In the genomic region with DNA sequence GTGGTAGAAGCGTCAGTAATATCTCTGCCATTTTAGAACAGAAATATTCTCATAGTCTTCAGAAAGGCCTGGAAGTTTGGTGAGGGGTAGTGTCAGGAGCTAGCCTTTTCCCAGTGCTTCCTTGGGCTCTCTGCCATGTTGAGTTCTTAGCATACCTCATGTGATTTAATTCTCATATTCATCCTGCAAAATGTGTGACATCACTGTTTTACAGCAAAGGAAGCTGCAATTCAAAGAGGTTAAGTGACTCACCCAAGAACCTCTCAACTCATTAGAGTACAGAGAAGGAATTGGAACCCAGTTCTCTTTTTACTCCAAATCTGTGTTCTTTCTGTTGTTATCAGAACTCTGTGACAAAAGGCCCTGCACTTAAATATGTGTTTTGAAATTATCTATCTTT, we compare ENCODE assay signal across 14 cellular contexts.
DNase-seq lines count a peak whose midpoint lies in the region; ATAC-seq and TF ChIP-seq lines count a peak whose summit lies in the region.
"Had no signal": no experiment of that assay in that cellular context is flagged by ENCODE, and none has a peak within 500 bp of the region (broad histone marks: within the 10 kb centered on the region; RNA-seq: fewer than 3 reads in every experiment).

No MANE protein-coding gene starts in this region.

- no peak overlapping the region for H3K9ac ChIP-seq in fibroblast of lung (ENCODE audit: insufficient read depth, low read length)

- H3K4me3 ChIP-seq in RWPE2 (ENCODE audit: severe bottlenecking) = no peak overlapping the region
- H3K4me3 ChIP-seq in fibroblast of lung (replicated peaks in 1 of 4; ENCODE audit: control extremely low read depth in 1 of 4, insufficient read depth in 1 of 4, low read depth in 3 of 4, low read length in 4 of 4) = no peak overlapping the region
- H3K4me3 ChIP-seq: HAP-1, uterus had no signal

- no peak overlapping the region for H3K27ac ChIP-seq in RWPE2 (ENCODE audit: poor library complexity, severe bottlenecking)
- H3K27ac ChIP-seq in fibroblast of lung (ENCODE audit: insufficient read depth, low read length) = peak overlapping the region; percentile 65

- no peaks in the 10 kb centered on the region for H4K20me1 ChIP-seq in fibroblast of lung (ENCODE audit: control insufficient read depth, extremely low read depth, insufficient read depth, low read length)

- H3K79me2 ChIP-seq in fibroblast of lung (ENCODE audit: control insufficient read depth, insufficient read depth, low read length) = peaks cover 2% of the 10 kb centered on the region

- peaks cover 49% of the 10 kb centered on the region for H3K36me3 ChIP-seq in RWPE2 (ENCODE audit: low read depth)
- H3K36me3 ChIP-seq in fibroblast of lung (ENCODE audit: control insufficient read depth, insufficient read depth, low read length) = no peaks in the 10 kb centered on the region
- H3K36me3 ChIP-seq: uterus had no signal

- no peak overlapping the region for H3K4me2 ChIP-seq in fibroblast of lung (ENCODE audit: extremely low read depth, insufficient read depth, low read length)

- TF ChIP-seq CTCF in RWPE2 (IDR thresholded peaks at IDR 0.05; ENCODE audit: poor library complexity, severe bottlenecking) (no peak), fibroblast of lung (conservative IDR thresholded peaks at IDR 0.05 in 1 of 2, IDR thresholded peaks at IDR 0.05 in 1 of 2; ENCODE audit: low read depth in 1 of 2, low read length in 2 of 2) (no peak)

- ATAC-seq in RWPE2 (ENCODE audit: low read depth) (peak; percentile 77), HG02763 (IDR thresholded peaks at IDR 0.05; ENCODE audit: unreplicated experiment) (no peak)
- ATAC-seq: activated CD8-positive, alpha-beta T cell treated with anti-CD3 and anti-CD28 coated beads for 36 hours had no signal

- DNase-seq in EL (peak; percentile 94), RWPE2 (ENCODE audit: low spot score) (no peak), fibroblast of lung (ENCODE audit: low read depth in 2 of 2) (peak; percentile 93 to 96), pulmonary artery endothelial cell (ENCODE audit: low read depth, low spot score) (peak; percentile 85), NCI-H2171 treated with DMSO at 0.1 percent for 48 hours (lab: John Stamatoyannopoulos, UW) (no peak), NCI-H146 treated with DMSO at 0.1 percent for 48 hours (lab: John Stamatoyannopoulos, UW; ENCODE audit: unreplicated experiment) (no peak), NCI-H1930 (lab: John Stamatoyannopoulos, UW) (no peak)
- DNase-seq: activated CD8-positive, alpha-beta T cell treated with anti-CD3 and anti-CD28 coated beads for 36 hours; anterior cingulate cortex; DMS79 treated with DMSO at 0.1 percent for 48 hours; SHP77; uterus had no signal

- H3K27me3 ChIP-seq in RWPE2 (ENCODE audit: insufficient read depth, poor library complexity, severe bottlenecking) (no peaks in the 10 kb centered on the region), fibroblast of lung (ENCODE audit: control insufficient read depth, insufficient read depth, low read length) (no peaks in the 10 kb centered on the region)
- H3K27me3 ChIP-seq: uterus had no signal

- H3K9me3 ChIP-seq in RWPE2 (ENCODE audit: severe bottlenecking) = peaks cover 7% of the 10 kb centered on the region
- no peaks in the 10 kb centered on the region for H3K9me3 ChIP-seq in fibroblast of lung (ENCODE audit: control insufficient read depth, insufficient read depth, low read depth, low read length)
- H3K9me3 ChIP-seq: HAP-1 had no signal

- H3K4me1 ChIP-seq in RWPE2 (ENCODE audit: insufficient read depth, poor library complexity, severe bottlenecking) = no peaks in the 10 kb centered on the region
- H3K4me1 ChIP-seq in fibroblast of lung (ENCODE audit: control insufficient read depth, extremely low read depth, insufficient read depth, low read length) = peaks cover 9% of the 10 kb centered on the region
- H3K4me1 ChIP-seq: HAP-1, uterus had no signal

- no peak overlapping the region for H2AFZ ChIP-seq in fibroblast of lung (ENCODE audit: low read length)

Comparison
In these comparisons a context has a peak if more than half of its experiments do, and no peak if none do; other contexts are left out.
1. DNase-seq: peak in EL (single experiment), fibroblast of lung (2 of 2) and pulmonary artery endothelial cell (single experiment); none in RWPE2 (single experiment), NCI-H2171 treated with DMSO at 0.1 percent for 48 hours (single experiment), NCI-H146 treated with DMSO at 0.1 percent for 48 hours (single experiment) and NCI-H1930 (0 of 2).